ENCODE assay signal across 20 cellular contexts in genomic region chr2:232957607-232958211, GRCh38. TPM values are rescaled to one million over a fixed set of nuclear protein-coding genes. Genes with fewer than 3 reads are reported as not detected.
DNase-seq lines count a peak whose midpoint lies in the region; ATAC-seq and TF ChIP-seq lines count a peak whose summit lies in the region.
"Had no signal": no experiment of that assay in that cellular context is flagged by ENCODE, and none has a peak within 500 bp of the region (broad histone marks: within the 10 kb centered on the region; RNA-seq: fewer than 3 reads in every experiment).

No MANE protein-coding gene starts in this region.

- no peak overlapping the region for H3K27ac Mint-ChIP-seq in chondrocyte (ENCODE audit: unreplicated experiment)
- H3K27ac Mint-ChIP-seq: activated naive CD8-positive, alpha-beta T cell had no signal

- ATAC-seq in HG02885 (IDR thresholded peaks at IDR 0.05; ENCODE audit: poor library complexity, unreplicated experiment) (peak; percentile 53), GM19324 (IDR thresholded peaks at IDR 0.05; ENCODE audit: low FRiP score, unreplicated experiment) (no peak)
- ATAC-seq: heart left ventricle had no signal

- peaks cover 18% of the 10 kb centered on the region for H3K27me3 Mint-ChIP-seq in chondrocyte (ENCODE audit: low read depth)
- H3K27me3 Mint-ChIP-seq: activated naive CD8-positive, alpha-beta T cell had no signal

- TF ChIP-seq CTCF in GM20000 (IDR thresholded peaks at IDR 0.05; ENCODE audit: extremely low read depth, missing control alignments) (no peak), chondrocyte (IDR thresholded peaks at IDR 0.05) (no peak)

- H3K4me1 Mint-ChIP-seq in chondrocyte (ENCODE audit: low read depth), result no peaks in the 10 kb centered on the region
- H3K4me1 Mint-ChIP-seq: central memory CD8-positive, alpha-beta T cell had no signal

- DNase-seq in GM20000 (ENCODE audit: low spot score) (peak; percentile 32), chondrocyte (ENCODE audit: low spot score) (peak; percentile 15), superior temporal gyrus (ENCODE audit: extremely low spot score) (peak; percentile 48), SW 1271 (lab: John Stamatoyannopoulos, UW) (no peak), T1000 (lab: John Stamatoyannopoulos, UW) (no peak)
- DNase-seq: activated CD4-positive, alpha-beta T cell treated with anti-CD3 and anti-CD28 coated beads, Interleukin-2, amount 50 U/mL, for 1 hour; DMS 273 treated with DMSO at 0.1 percent for 48 hours; heart left ventricle; Kasumi-1; mammary epithelial cell; NCI-H1694 treated with DMSO at 0.1 percent for 48 hours; NCI-H526; stimulated activated CD8-positive, alpha-beta memory T cell treated with anti-CD3 and anti-CD28 coated beads, Interleukin-4, amount 100 ng/mL, for 48 hours; trophoblast cell; WERI-Rb-1 had no signal

- H3K4me3 Mint-ChIP-seq in chondrocyte (ENCODE audit: unreplicated experiment), result no peak overlapping the region
- H3K4me3 Mint-ChIP-seq: activated naive CD8-positive, alpha-beta T cell; central memory CD8-positive, alpha-beta T cell had no signal

- H3K36me3 Mint-ChIP-seq in chondrocyte (ENCODE audit: low read depth), result no peaks in the 10 kb centered on the region
- H3K36me3 Mint-ChIP-seq: activated naive CD8-positive, alpha-beta T cell had no signal

- peaks cover 4% of the 10 kb centered on the region for H3K9me3 Mint-ChIP-seq in chondrocyte (ENCODE audit: low read depth)
- H3K9me3 Mint-ChIP-seq: central memory CD8-positive, alpha-beta T cell had no signal

RNA-seq across cellular contexts. Expression of gene NGEF, which starts 55.3 kb away (rescaled TPM):
- 0.10 to 0.46 TPM in 2 of 3 replicates, not detected in the other for total RNA-seq in chondrocyte
- total RNA-seq: T-helper 2 cell treated with Interferon-gamma antibody and Interleukin-4, amounts not matched to agents 100 ng/mL and 5 ng/mL, for 36 hours had no signal

Comparison
In these comparisons a context has a peak if more than half of its experiments do, and no peak if none do; other contexts are left out.
1. DNase-seq: peak in GM20000 (single experiment), chondrocyte (single experiment) and superior temporal gyrus (single experiment); none in SW 1271 (0 of 2) and T1000 (single experiment).